Comparison of ENCODE assay signal across 27 cellular contexts in the genomic region with DNA sequence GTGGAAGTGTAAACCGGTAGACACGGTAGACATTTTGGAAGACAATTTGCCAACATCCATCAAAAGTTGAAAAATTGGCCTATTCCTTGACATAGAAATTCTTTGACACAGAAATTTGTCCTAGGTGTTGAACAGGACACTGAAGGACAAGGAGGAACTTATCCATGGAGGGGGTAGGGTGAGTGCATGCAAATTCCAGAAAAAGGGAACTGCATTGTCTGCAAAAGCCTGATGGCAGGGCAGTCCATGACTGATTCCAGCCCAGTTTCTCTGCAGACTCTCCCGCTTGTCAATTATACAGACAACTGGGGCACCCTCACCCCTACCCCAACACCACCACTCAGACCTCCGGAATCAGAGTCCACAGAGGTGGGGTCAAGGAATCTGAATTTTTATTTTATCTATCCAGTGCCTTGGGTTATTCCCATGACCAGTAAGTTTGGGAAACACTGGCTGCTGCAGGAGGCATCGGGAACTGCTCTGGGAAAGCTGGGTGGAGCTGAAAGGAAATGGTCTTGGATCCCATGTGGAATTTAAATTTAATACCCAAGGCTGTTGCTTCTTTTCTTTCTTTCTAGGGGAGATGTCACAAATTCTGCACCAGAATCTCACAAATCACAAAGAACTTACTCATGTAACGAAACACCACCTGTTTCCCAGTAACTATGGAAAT.
A peak's percentile ranks its signal among the peaks of the same experiment; 100 is the strongest.
DNase-seq lines count a peak whose midpoint lies in the region; ATAC-seq and TF ChIP-seq lines count a peak whose summit lies in the region.
"Had no signal": no experiment of that assay in that cellular context is flagged by ENCODE, and none has a peak within 500 bp of the region (broad histone marks: within the 10 kb centered on the region; RNA-seq: fewer than 3 reads in every experiment).

No MANE protein-coding gene starts in this region.

- CTCF ChIA-PET in activated CD4-positive, alpha-beta memory T cell treated with anti-CD3 and anti-CD28 coated beads, Interleukin-2, amount 10 ng/mL, durations not matched to agents 7 days and 5 days (lab: Charles Lee), result no interaction called here

- TF ChIP-seq CTCF in left ventricle myocardium inferior (IDR thresholded peaks at IDR 0.05; ENCODE audit: borderline replicate concordance) (no peak), brain microvascular endothelial cell (IDR thresholded peaks at IDR 0.05; ENCODE audit: low read depth, low read length, missing control alignments) (peak; percentile 27)

- no peaks in the 10 kb centered on the region for H3K36me3 Mint-ChIP-seq in activated CD4-positive, alpha-beta memory T cell treated with anti-CD3 and anti-CD28 coated beads, Interleukin-2, amount 10 ng/mL, durations not matched to agents 7 days and 5 days (ENCODE audit: low read depth)
- H3K36me3 Mint-ChIP-seq: natural killer cell treated with Interleukin-12 subunit alpha and Interleukin-12 subunit beta and Interleukin-15 and Interleukin-18, amount 100 ng/mL, for 72 hours had no signal

- 76% methylated on average over 4 of the region's 6 CpGs for WGBS in mesenchymal stem cell

- H3K9me3 ChIP-seq in left ventricle myocardium inferior (replicated peaks) (no peaks in the 10 kb centered on the region), mesenchymal stem cell (ENCODE audit: control insufficient read depth, low read length) (no peaks in the 10 kb centered on the region)
- H3K9me3 ChIP-seq: BE2C, body of pancreas, heart left ventricle, sigmoid colon had no signal

- H3K27ac Mint-ChIP-seq in activated CD4-positive, alpha-beta memory T cell treated with anti-CD3 and anti-CD28 coated beads, Interleukin-2, amount 10 ng/mL, durations not matched to agents 7 days and 5 days, result no peak overlapping the region
- H3K27ac Mint-ChIP-seq: activated B cell treated with CpG ODN at 0.5 μM for 24 hours; natural killer cell treated with Interleukin-12 subunit alpha and Interleukin-12 subunit beta and Interleukin-15 and Interleukin-18, amount 100 ng/mL, for 72 hours had no signal

- peak overlapping the region; percentile 77 for H3K27ac ChIP-seq in left ventricle myocardium inferior (replicated peaks)
- no peak overlapping the region for H3K27ac ChIP-seq in brain microvascular endothelial cell
- H3K27ac ChIP-seq in mesenchymal stem cell (ENCODE audit: low read length, poor library complexity, severe bottlenecking), result no peak overlapping the region
- H3K27ac ChIP-seq: 22Rv1, body of pancreas, GM23248 had no signal

- no peak overlapping the region for H3K4me3 Mint-ChIP-seq in activated CD4-positive, alpha-beta memory T cell treated with anti-CD3 and anti-CD28 coated beads, Interleukin-2, amount 10 ng/mL, durations not matched to agents 7 days and 5 days
- H3K4me3 Mint-ChIP-seq: activated B cell treated with CpG ODN at 0.5 μM for 24 hours had no signal

- no peak overlapping the region for H2AFZ ChIP-seq in mesenchymal stem cell (ENCODE audit: low read depth, low read length)
- H2AFZ ChIP-seq: GM23248 had no signal

- H3K36me3 ChIP-seq in left ventricle myocardium inferior (no peaks in the 10 kb centered on the region), brain microvascular endothelial cell (replicated peaks) (no peaks in the 10 kb centered on the region), mesenchymal stem cell (ENCODE audit: control insufficient read depth in 1 of 2, insufficient read depth in 2 of 2, low read depth in 1 of 2, low read length in 2 of 2) (no peaks in the 10 kb centered on the region)
- H3K36me3 ChIP-seq: BE2C, heart left ventricle, sigmoid colon had no signal

- peak overlapping the region in 1 of 2 experiments; percentile 28 for H3K18ac ChIP-seq in mesenchymal stem cell (ENCODE audit: low read depth in 1 of 2, low read length in 2 of 2)

- no peak overlapping the region for H3K23ac ChIP-seq in mesenchymal stem cell (ENCODE audit: low read length in 2 of 2)

- H4K91ac ChIP-seq in mesenchymal stem cell (ENCODE audit: low read length), result no peak overlapping the region

- no peaks in the 10 kb centered on the region for H3K79me1 ChIP-seq in mesenchymal stem cell (replicated peaks; ENCODE audit: low read length, poor library complexity, severe bottlenecking)

- H3K4me1 ChIP-seq in left ventricle myocardium inferior (peaks cover 45% of the 10 kb centered on the region), mesenchymal stem cell (ENCODE audit: control insufficient read depth, insufficient read depth, low read depth, low read length) (peaks cover 32% of the 10 kb centered on the region)
- H3K4me1 ChIP-seq: BE2C had no signal

- no peak overlapping the region for H2BK15ac ChIP-seq in mesenchymal stem cell (ENCODE audit: low read depth, poor library complexity, severe bottlenecking)

- ATAC-seq in Right ventricle myocardium inferior, result no peak
- ATAC-seq: body of pancreas; esophagus mucosa; heart left ventricle; left cardiac atrium; natural killer cell treated with Interleukin-12 subunit alpha and Interleukin-12 subunit beta and Interleukin-15 and Interleukin-18, amount 100 ng/mL, for 72 hours had no signal

- H3K9me3 Mint-ChIP-seq in activated CD4-positive, alpha-beta memory T cell treated with anti-CD3 and anti-CD28 coated beads, Interleukin-2, amount 10 ng/mL, durations not matched to agents 7 days and 5 days, result no peaks in the 10 kb centered on the region
- H3K9me3 Mint-ChIP-seq: activated B cell treated with CpG ODN at 0.5 μM for 24 hours; natural killer cell treated with Interleukin-12 subunit alpha and Interleukin-12 subunit beta and Interleukin-15 and Interleukin-18, amount 100 ng/mL, for 72 hours had no signal

- peak overlapping the region; percentile 12 to 44 for H2BK12ac ChIP-seq in mesenchymal stem cell (ENCODE audit: low read length in 2 of 2)

- H3K4me1 Mint-ChIP-seq in activated CD4-positive, alpha-beta memory T cell treated with anti-CD3 and anti-CD28 coated beads, Interleukin-2, amount 10 ng/mL, durations not matched to agents 7 days and 5 days, result peaks cover 27% of the 10 kb centered on the region

- POLR2A ChIA-PET in activated CD4-positive, alpha-beta memory T cell treated with anti-CD3 and anti-CD28 coated beads, Interleukin-2, amount 10 ng/mL, durations not matched to agents 7 days and 5 days (lab: Charles Lee), result no interaction called here

- H3K9ac ChIP-seq in mesenchymal stem cell (ENCODE audit: low read length), result no peak overlapping the region
- H3K9ac ChIP-seq: GM23248 had no signal

- H2BK120ac ChIP-seq in mesenchymal stem cell (ENCODE audit: low read depth, low read length), result peak overlapping the region; percentile 65

- no peak overlapping the region for H3K14ac ChIP-seq in mesenchymal stem cell (ENCODE audit: low read length in 2 of 2)

- H3K4me2 ChIP-seq in mesenchymal stem cell (ENCODE audit: low read length, poor library complexity, severe bottlenecking), result no peak overlapping the region

- H3K27me3 ChIP-seq in left ventricle myocardium inferior (ENCODE audit: low read depth), result peaks cover 13% of the 10 kb centered on the region
- no peaks in the 10 kb centered on the region for H3K27me3 ChIP-seq in brain microvascular endothelial cell (replicated peaks)
- no peaks in the 10 kb centered on the region for H3K27me3 ChIP-seq in mesenchymal stem cell (ENCODE audit: control insufficient read depth in 1 of 2, insufficient read depth in 1 of 2, low read length in 2 of 2)
- H3K27me3 ChIP-seq: BE2C, body of pancreas, sigmoid colon had no signal

- in situ Hi-C loops in brain microvascular endothelial cell (cut with HindIII; ENCODE audit: low pct_ligation_motif_present, low sequenced_read_pairs), result no loop called here

- H2BK5ac ChIP-seq in mesenchymal stem cell (ENCODE audit: low read depth, low read length, poor library complexity, severe bottlenecking), result no peak overlapping the region

- H2AK5ac ChIP-seq in mesenchymal stem cell (ENCODE audit: low read length, severe bottlenecking), result no peak overlapping the region

- intact Hi-C loops in left ventricle myocardium inferior (cut with micrococcal nuclease), result no loop called here
- intact Hi-C loops in Right ventricle myocardium inferior (cut with DNase I), result loop anchor here (5.0 kb wide), 2 partner anchors 97 to 187 kb away; partner anchors contain the start of gene ERRFI1

- DNase-seq in left ventricle myocardium inferior (no peak), Right ventricle myocardium inferior (ENCODE audit: missing footprints) (no peak), brain microvascular endothelial cell (no peak), mesenchymal stem cell (no peak), T-helper 1 cell (no peak), NCI-H774 (lab: John Stamatoyannopoulos, UW) (no peak), NCI-H524 treated with DMSO at 0.1 percent for 48 hours (lab: John Stamatoyannopoulos, UW) (no peak)
- no peak for DNase-seq in activated CD4-positive, alpha-beta memory T cell treated with anti-CD3 and anti-CD28 coated beads, Interleukin-2, amount 10 ng/mL, durations not matched to agents 7 days and 5 days
- DNase-seq: activated B cell treated with CpG ODN at 0.5 μM for 24 hours; activated CD4-positive, alpha-beta T cell treated with anti-CD3 and anti-CD28 coated beads, Interleukin-2, amount 50 U/mL, for 4 hours; activated effector memory CD4-positive, alpha-beta T cell treated with Interleukin-2 at 50 U/mL for 16 hours; BE2C; body of pancreas; effector memory CD4-positive, alpha-beta T cell; GM23248; heart left ventricle; left cardiac atrium; NCI-H1092; NCI-H2029 treated with DMSO at 0.1 percent for 48 hours; NCI-H510A; NK-92 treated with Interleukin-12 subunit alpha and Interleukin-12 subunit beta, amount 100 ng/mL, for 24 hours; RPMI8226; sigmoid colon; T-helper 9 cell had no signal

- peaks cover 43% of the 10 kb centered on the region for H3K27me3 Mint-ChIP-seq in activated CD4-positive, alpha-beta memory T cell treated with anti-CD3 and anti-CD28 coated beads, Interleukin-2, amount 10 ng/mL, durations not matched to agents 7 days and 5 days

- no peak overlapping the region for H4K8ac ChIP-seq in mesenchymal stem cell (ENCODE audit: low read length)

- no peak overlapping the region for H3K4ac ChIP-seq in mesenchymal stem cell (ENCODE audit: low read depth in 1 of 2, low read length in 2 of 2)

- H3K4me3 ChIP-seq in left ventricle myocardium inferior, result no peak overlapping the region
- no peak overlapping the region for H3K4me3 ChIP-seq in brain microvascular endothelial cell (ENCODE audit: low read depth, low read length)
- H3K4me3 ChIP-seq in mesenchymal stem cell (ENCODE audit: insufficient read depth in 1 of 2, low read depth in 1 of 2, low read length in 2 of 2), result no peak overlapping the region
- H3K4me3 ChIP-seq: body of pancreas, GM23248, heart left ventricle, sigmoid colon had no signal
